ENCODE assay signal across 20 cellular contexts in the genomic region with DNA sequence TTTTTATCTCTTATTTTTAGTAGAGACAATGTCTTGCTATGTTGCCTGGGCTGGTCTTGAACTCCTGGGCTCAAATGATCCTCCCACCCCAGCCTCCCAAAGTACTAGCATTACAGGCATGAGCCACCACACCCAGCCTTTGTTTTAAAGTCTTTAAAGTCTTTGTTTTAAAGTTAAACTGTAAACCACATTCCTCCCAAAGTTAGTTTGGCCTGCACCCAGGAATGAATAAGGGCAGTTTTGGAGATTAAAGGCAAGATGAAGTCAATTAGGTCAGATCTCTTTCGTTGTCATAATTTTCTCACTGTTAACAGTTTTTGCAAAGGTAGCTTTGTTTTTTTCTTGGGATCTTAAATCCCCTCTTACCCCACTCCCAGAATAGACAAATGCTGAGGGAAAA.
DNase-seq lines count a peak whose midpoint lies in the region; ATAC-seq and TF ChIP-seq lines count a peak whose summit lies in the region.
"Had no signal": no experiment of that assay in that cellular context is flagged by ENCODE, and none has a peak within 500 bp of the region (broad histone marks: within the 10 kb centered on the region; RNA-seq: fewer than 3 reads in every experiment).

No MANE protein-coding gene starts in this region.

- no peaks in the 10 kb centered on the region for H3K9me3 ChIP-seq in uterus
- H3K9me3 ChIP-seq: gastroesophageal sphincter, ovary had no signal

- no peak overlapping the region for H3K4me3 Mint-ChIP-seq in Calu3 (ENCODE audit: low read depth, unreplicated experiment)
- H3K4me3 Mint-ChIP-seq in activated T-helper 17 cell treated with anti-CD3 and anti-CD28 coated beads, Interleukin-2, amount 50 U/mL, for 72 hours, result no peak overlapping the region
- H3K4me3 Mint-ChIP-seq in activated T-helper 2 cell treated with anti-CD3 and anti-CD28 coated beads, Interferon-gamma antibody, Interleukin-2, Interleukin-4, amounts not matched to agents 10 μg/mL and 5 μg/mL and 100 μg/mL, durations not matched to agents 14 hours and 24 hours and 36 hours (ENCODE audit: low read depth), result no peak overlapping the region
- H3K4me3 Mint-ChIP-seq: activated CD8-positive, alpha-beta memory T cell treated with anti-CD3 and anti-CD28 coated beads, Interleukin-2, amount 10 ng/mL, durations not matched to agents 7 days and 5 days; stimulated activated naive CD8-positive, alpha-beta T cell treated with anti-CD3 and anti-CD28 coated beads, Interleukin-15, amount 100 ng/mL, for 72 hours; T-helper 1 cell treated with Interleukin-12 subunit alpha and Interleukin-12 subunit beta and Interleukin-4 antibody, amounts not matched to agents 30 μg/mL and 1 μg/mL, for 36 hours had no signal

- H3K27me3 ChIP-seq in uterus, result no peaks in the 10 kb centered on the region
- H3K27me3 ChIP-seq: gastroesophageal sphincter, ovary had no signal

- peaks cover 21% of the 10 kb centered on the region for H3K4me1 Mint-ChIP-seq in Calu3 (ENCODE audit: low read depth, unreplicated experiment)
- H3K4me1 Mint-ChIP-seq in activated T-helper 17 cell treated with anti-CD3 and anti-CD28 coated beads, Interleukin-2, amount 50 U/mL, for 72 hours, result no peaks in the 10 kb centered on the region
- H3K4me1 Mint-ChIP-seq in activated T-helper 2 cell treated with anti-CD3 and anti-CD28 coated beads, Interferon-gamma antibody, Interleukin-2, Interleukin-4, amounts not matched to agents 10 μg/mL and 5 μg/mL and 100 μg/mL, durations not matched to agents 14 hours and 24 hours and 36 hours (ENCODE audit: low read depth), result peaks cover 6% of the 10 kb centered on the region
- H3K4me1 Mint-ChIP-seq: stimulated activated naive CD8-positive, alpha-beta T cell treated with anti-CD3 and anti-CD28 coated beads, Interleukin-15, amount 100 ng/mL, for 72 hours had no signal

- no TSS peak for BruUV-seq in Calu3 (replicated peaks; lab: Mats Ljungman, UMichigan)

- intact Hi-C loops in Calu3 (cut with micrococcal nuclease; ENCODE audit: unreplicated experiment) (no loop called here), uterus (cut with DNase I; ENCODE audit: low total_unique reads) (no loop called here)
- intact Hi-C loops in activated T-helper 2 cell treated with anti-CD3 and anti-CD28 coated beads, Interferon-gamma antibody, Interleukin-2, Interleukin-4, amounts not matched to agents 10 μg/mL and 5 μg/mL and 100 μg/mL, durations not matched to agents 14 hours and 24 hours and 36 hours (cut with micrococcal nuclease), result no loop called here

- TF ChIP-seq CTCF in 22Rv1 (IDR thresholded peaks at IDR 0.05) (no peak), Calu3 (IDR thresholded peaks at IDR 0.05; ENCODE audit: unreplicated experiment) (no peak), uterus (IDR thresholded peaks at IDR 0.05) (no peak)

- peaks cover 15% of the 10 kb centered on the region for H3K36me3 Mint-ChIP-seq in Calu3 (ENCODE audit: insufficient read depth, unreplicated experiment)
- H3K36me3 Mint-ChIP-seq in activated T-helper 17 cell treated with anti-CD3 and anti-CD28 coated beads, Interleukin-2, amount 50 U/mL, for 72 hours (ENCODE audit: low read depth), result peaks cover 87% of the 10 kb centered on the region
- H3K36me3 Mint-ChIP-seq in activated T-helper 2 cell treated with anti-CD3 and anti-CD28 coated beads, Interferon-gamma antibody, Interleukin-2, Interleukin-4, amounts not matched to agents 10 μg/mL and 5 μg/mL and 100 μg/mL, durations not matched to agents 14 hours and 24 hours and 36 hours (ENCODE audit: low read depth), result peaks cover 59% of the 10 kb centered on the region

- no peak for TF ChIP-seq POLR2A in uterus (IDR thresholded peaks at IDR 0.05)

- H3K27me3 Mint-ChIP-seq in Calu3 (ENCODE audit: unreplicated experiment), result no peaks in the 10 kb centered on the region
- no peaks in the 10 kb centered on the region for H3K27me3 Mint-ChIP-seq in activated T-helper 17 cell treated with anti-CD3 and anti-CD28 coated beads, Interleukin-2, amount 50 U/mL, for 72 hours
- H3K27me3 Mint-ChIP-seq in activated T-helper 2 cell treated with anti-CD3 and anti-CD28 coated beads, Interferon-gamma antibody, Interleukin-2, Interleukin-4, amounts not matched to agents 10 μg/mL and 5 μg/mL and 100 μg/mL, durations not matched to agents 14 hours and 24 hours and 36 hours (ENCODE audit: low read depth), result no peaks in the 10 kb centered on the region
- H3K27me3 Mint-ChIP-seq: activated CD8-positive, alpha-beta memory T cell treated with anti-CD3 and anti-CD28 coated beads, Interleukin-2, amount 10 ng/mL, durations not matched to agents 7 days and 5 days; stimulated activated naive CD8-positive, alpha-beta T cell treated with anti-CD3 and anti-CD28 coated beads, Interleukin-15, amount 100 ng/mL, for 72 hours had no signal

- H3K27ac ChIP-seq in 22Rv1 (peak overlapping the region; percentile 8; the same call in 1 of the 2 replicates), uterus (no peak overlapping the region)
- H3K27ac ChIP-seq: ovary had no signal

- no peak overlapping the region for H3K4me3 ChIP-seq in uterus
- H3K4me3 ChIP-seq: gastroesophageal sphincter, ovary had no signal

- CTCF ChIA-PET in Calu3 (lab: Charles Lee), result no interaction called here

- no peaks in the 10 kb centered on the region for H3K36me3 ChIP-seq in uterus
- H3K36me3 ChIP-seq: ovary had no signal

- DNase-seq in Calu3, result peak; percentile 12
- peak; percentile 2 for DNase-seq in glomerular visceral epithelial cell (ENCODE audit: extremely low spot score)
- DNase-seq in activated T-helper 2 cell treated with anti-CD3 and anti-CD28 coated beads, Interferon-gamma antibody, Interleukin-2, Interleukin-4, amounts not matched to agents 10 μg/mL and 5 μg/mL and 100 μg/mL, durations not matched to agents 14 hours and 24 hours and 36 hours (ENCODE audit: low spot score), result no peak
- DNase-seq in NCI-H1092 (lab: John Stamatoyannopoulos, UW), result no peak
- DNase-seq in SHP77 treated with DMSO at 0.1 percent for 48 hours (lab: John Stamatoyannopoulos, UW), result no peak
- DNase-seq in uterus, result no peak
- DNase-seq: activated CD8-positive, alpha-beta memory T cell treated with anti-CD3 and anti-CD28 coated beads, Interleukin-2, amount 10 ng/mL, durations not matched to agents 7 days and 5 days; activated gamma-delta T cell treated with Interleukin-2 at 50 U/mL for 16 hours; EL; Karpas-422; NCI-H1417; ovary; stimulated activated CD4-positive, alpha-beta T cell treated with anti-CD3 and anti-CD28 coated beads, Interleukin-1b, Interleukin-23, amount 100 ng/mL, for 48 hours; stimulated activated naive CD8-positive, alpha-beta T cell treated with anti-CD3 and anti-CD28 coated beads, Interleukin-15, amount 100 ng/mL, for 72 hours had no signal

- no peak overlapping the region for H3K27ac Mint-ChIP-seq in Calu3 (ENCODE audit: unreplicated experiment)
- H3K27ac Mint-ChIP-seq in activated T-helper 17 cell treated with anti-CD3 and anti-CD28 coated beads, Interleukin-2, amount 50 U/mL, for 72 hours, result peak overlapping the region; percentile 10
- H3K27ac Mint-ChIP-seq in activated T-helper 2 cell treated with anti-CD3 and anti-CD28 coated beads, Interferon-gamma antibody, Interleukin-2, Interleukin-4, amounts not matched to agents 10 μg/mL and 5 μg/mL and 100 μg/mL, durations not matched to agents 14 hours and 24 hours and 36 hours, result no peak overlapping the region
- H3K27ac Mint-ChIP-seq: activated CD8-positive, alpha-beta memory T cell treated with anti-CD3 and anti-CD28 coated beads, Interleukin-2, amount 10 ng/mL, durations not matched to agents 7 days and 5 days; T-helper 1 cell treated with Interleukin-12 subunit alpha and Interleukin-12 subunit beta and Interleukin-4 antibody, amounts not matched to agents 30 μg/mL and 1 μg/mL, for 36 hours had no signal

- H3K4me1 ChIP-seq in uterus, result no peaks in the 10 kb centered on the region

- no peaks in the 10 kb centered on the region for H3K9me3 Mint-ChIP-seq in Calu3 (ENCODE audit: low read depth, unreplicated experiment)
- H3K9me3 Mint-ChIP-seq in activated T-helper 17 cell treated with anti-CD3 and anti-CD28 coated beads, Interleukin-2, amount 50 U/mL, for 72 hours, result no peaks in the 10 kb centered on the region
- H3K9me3 Mint-ChIP-seq in activated T-helper 2 cell treated with anti-CD3 and anti-CD28 coated beads, Interferon-gamma antibody, Interleukin-2, Interleukin-4, amounts not matched to agents 10 μg/mL and 5 μg/mL and 100 μg/mL, durations not matched to agents 14 hours and 24 hours and 36 hours, result no peaks in the 10 kb centered on the region
- H3K9me3 Mint-ChIP-seq: stimulated activated naive CD8-positive, alpha-beta T cell treated with anti-CD3 and anti-CD28 coated beads, Interleukin-15, amount 100 ng/mL, for 72 hours; T-helper 1 cell treated with Interleukin-12 subunit alpha and Interleukin-12 subunit beta and Interleukin-4 antibody, amounts not matched to agents 30 μg/mL and 1 μg/mL, for 36 hours had no signal

- ATAC-seq in activated T-helper 17 cell treated with anti-CD3 and anti-CD28 coated beads, Interleukin-2, amount 50 U/mL, for 72 hours (replicated peaks), result no peak
- ATAC-seq: activated CD4-positive, CD25-positive, alpha-beta regulatory T cell treated with anti-CD3 and anti-CD28 coated beads, Interleukin-2, amount 50 U/mL, for 24 hours; activated CD8-positive, alpha-beta memory T cell treated with anti-CD3 and anti-CD28 coated beads, Interleukin-2, amount 10 ng/mL, durations not matched to agents 7 days and 5 days; gastroesophageal sphincter; left lobe of liver; stimulated activated naive CD8-positive, alpha-beta T cell treated with anti-CD3 and anti-CD28 coated beads, Interleukin-15, amount 100 ng/mL, for 72 hours had no signal

Comparison
In these comparisons a context has a peak if more than half of its experiments do, and no peak if none do; other contexts are left out.
1. DNase-seq: peak in Calu3 (single experiment) and glomerular visceral epithelial cell (single experiment); none in activated T-helper 2 cell treated with anti-CD3 and anti-CD28 coated beads, Interferon-gamma antibody, Interleukin-2, Interleukin-4, amounts not matched to agents 10 μg/mL and 5 μg/mL and 100 μg/mL, durations not matched to agents 14 hours and 24 hours and 36 hours (single experiment), NCI-H1092 (single experiment), SHP77 treated with DMSO at 0.1 percent for 48 hours (single experiment) and uterus (0 of 2).